8 cellular contexts compared by ENCODE assay signal in the genomic region with DNA sequence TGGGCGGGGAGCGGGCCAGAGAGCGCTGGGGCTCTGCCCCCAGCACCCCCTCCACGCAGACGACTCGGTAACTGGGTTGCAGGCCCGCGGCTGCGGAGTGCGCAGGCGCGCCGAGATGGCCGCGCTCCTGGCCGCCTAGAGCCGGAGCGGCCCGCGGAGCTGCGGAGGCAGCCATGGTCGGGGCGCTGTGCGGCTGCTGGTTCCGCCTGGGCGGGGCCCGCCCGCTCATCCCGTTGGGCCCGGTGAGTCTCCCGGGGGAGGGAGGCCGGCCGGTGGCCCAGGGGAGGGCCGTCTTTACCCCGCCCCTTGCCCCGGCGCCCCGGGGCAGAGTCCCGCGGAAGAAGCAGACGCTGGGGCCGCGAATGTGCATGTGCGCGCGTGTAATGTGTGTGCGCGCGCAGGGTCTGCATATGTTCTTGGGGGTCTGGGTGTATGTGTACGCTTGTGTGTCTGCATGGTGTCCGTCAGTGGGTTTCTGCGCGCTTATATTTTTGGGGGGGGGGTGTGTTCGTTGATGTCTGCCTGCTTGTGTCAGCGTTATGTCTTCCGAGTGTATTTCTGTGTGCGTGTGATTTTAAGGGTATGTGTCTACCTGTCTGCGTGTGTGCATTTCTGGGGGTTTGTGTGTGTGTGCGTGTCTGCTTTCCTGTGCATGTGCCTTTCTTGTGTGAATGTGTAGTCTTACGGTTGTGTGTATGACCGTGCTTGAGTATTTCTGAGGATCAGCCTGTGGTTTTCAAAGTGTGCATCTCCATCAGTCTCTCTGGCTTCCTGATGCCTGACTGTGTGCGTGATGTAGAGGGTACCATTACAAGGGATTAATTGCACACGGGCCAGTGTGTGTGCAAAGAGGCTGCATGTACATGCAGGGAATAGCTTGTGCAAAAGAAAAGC. TPM values are rescaled to one million over a fixed set of nuclear protein-coding genes. Genes with fewer than 3 reads are reported as not detected.
DNase-seq lines count a peak whose midpoint lies in the region; ATAC-seq and TF ChIP-seq lines count a peak whose summit lies in the region.

A gene (plus strand): TSS at position 102 of the 894 bp plus-strand sequence. CDS start 72 bp downstream, at position 174.

- peak within 1 kb of the TSS; percentile 77 for H3K4me3 Mint-ChIP-seq in activated CD8-positive, alpha-beta T cell treated with anti-CD3 and anti-CD28 coated beads for 36 hours

- POLR2A ChIA-PET in activated CD8-positive, alpha-beta T cell treated with anti-CD3 and anti-CD28 coated beads for 36 hours (lab: Charles Lee), result interaction anchor here (0.5 to 14.5 kb wide), 9 partner anchors 8 to 81 kb away, joined by 3 to 267 read pairs (median 6); a partner anchor contains a TSS

- peak within 1 kb of the TSS; percentile 97 for H3K27ac Mint-ChIP-seq in activated CD8-positive, alpha-beta T cell treated with anti-CD3 and anti-CD28 coated beads for 36 hours

- no peaks in the 10 kb centered on the region for H3K27me3 Mint-ChIP-seq in activated CD8-positive, alpha-beta T cell treated with anti-CD3 and anti-CD28 coated beads for 36 hours

- intact Hi-C loops in activated CD8-positive, alpha-beta T cell treated with anti-CD3 and anti-CD28 coated beads for 36 hours (cut with micrococcal nuclease), result no loop called here
- intact Hi-C loops in lower lobe of right lung (cut with DNase I), result no loop called here

- TF ChIP-seq CTCF in activated CD8-positive, alpha-beta T cell treated with anti-CD3 and anti-CD28 coated beads for 36 hours (IDR thresholded peaks at IDR 0.05), result no peak
- no peak for TF ChIP-seq CTCF in lower lobe of right lung (IDR thresholded peaks at IDR 0.05)

- peaks cover 9% of the 10 kb centered on the region for H3K36me3 Mint-ChIP-seq in activated CD8-positive, alpha-beta T cell treated with anti-CD3 and anti-CD28 coated beads for 36 hours (ENCODE audit: low read depth)

- CTCF ChIA-PET in activated CD8-positive, alpha-beta T cell treated with anti-CD3 and anti-CD28 coated beads for 36 hours (lab: Charles Lee), result interaction anchor here (0.7 to 3.8 kb wide), 9 partner anchors 8 to 471 kb away, joined by 3 to 40 read pairs (median 9); a partner anchor contains a TSS

- H3K36me3 ChIP-seq in lower lobe of right lung, result no peaks in the 10 kb centered on the region

- H3K27ac ChIP-seq in lower lobe of right lung, result peak within 1 kb of the TSS; percentile 97

- H3K4me3 ChIP-seq in lower lobe of right lung, result peak within 1 kb of the TSS; percentile 88

- DNase-seq in NCI-H510A (lab: John Stamatoyannopoulos, UW) (peak; percentile 51), lower lobe of right lung (peak; percentile 83)
- DNase-seq in activated CD8-positive, alpha-beta T cell treated with anti-CD3 and anti-CD28 coated beads for 36 hours, result peak; percentile 67
- peak; percentile 58 for DNase-seq in effector CD8-positive, alpha-beta T cell (lab: John Stamatoyannopoulos, UW)
- DNase-seq in stimulated activated CD4-positive, alpha-beta T cell treated with anti-CD3 and anti-CD28 coated beads, TNF-alpha, amount 100 ng/mL, for 48 hours (ENCODE audit: low read depth in 3 of 3), result peak; percentile 39 to 59 (median 46)
- no peak for DNase-seq in NK-92 treated with Interleukin-12 subunit alpha and Interleukin-12 subunit beta, amount 100 ng/mL, for 24 hours (lab: John Stamatoyannopoulos, UW)

- H3K27me3 ChIP-seq in lower lobe of right lung (ENCODE audit: low read depth), result no peaks in the 10 kb centered on the region

- peak; percentile 65 for ATAC-seq in GM18498 (IDR thresholded peaks at IDR 0.05; ENCODE audit: unreplicated experiment)
- ATAC-seq in HG02763 (IDR thresholded peaks at IDR 0.05; ENCODE audit: unreplicated experiment), result peak; percentile 57
- peak; percentile 77 for ATAC-seq in activated CD8-positive, alpha-beta T cell treated with anti-CD3 and anti-CD28 coated beads for 36 hours
- peak; percentile 86 to 88 for ATAC-seq in lower lobe of right lung

- peaks cover 39% of the 10 kb centered on the region for H3K4me1 ChIP-seq in lower lobe of right lung

- peaks cover 31% of the 10 kb centered on the region for H3K4me1 Mint-ChIP-seq in activated CD8-positive, alpha-beta T cell treated with anti-CD3 and anti-CD28 coated beads for 36 hours (ENCODE audit: low read depth)

- no peaks in the 10 kb centered on the region for H3K9me3 Mint-ChIP-seq in activated CD8-positive, alpha-beta T cell treated with anti-CD3 and anti-CD28 coated beads for 36 hours

- no peaks in the 10 kb centered on the region for H3K9me3 ChIP-seq in lower lobe of right lung

RNA-seq across cellular contexts. Expression of the gene that starts here (rescaled TPM):
- total RNA-seq in activated CD8-positive, alpha-beta T cell treated with anti-CD3 and anti-CD28 coated beads for 36 hours, result 1 to 10 TPM; 8.9 to 9.5 TPM
- 17.8 TPM for total RNA-seq in lower lobe of right lung
